Comparison of ENCODE assay signal across 23 cellular contexts in the genomic region with DNA sequence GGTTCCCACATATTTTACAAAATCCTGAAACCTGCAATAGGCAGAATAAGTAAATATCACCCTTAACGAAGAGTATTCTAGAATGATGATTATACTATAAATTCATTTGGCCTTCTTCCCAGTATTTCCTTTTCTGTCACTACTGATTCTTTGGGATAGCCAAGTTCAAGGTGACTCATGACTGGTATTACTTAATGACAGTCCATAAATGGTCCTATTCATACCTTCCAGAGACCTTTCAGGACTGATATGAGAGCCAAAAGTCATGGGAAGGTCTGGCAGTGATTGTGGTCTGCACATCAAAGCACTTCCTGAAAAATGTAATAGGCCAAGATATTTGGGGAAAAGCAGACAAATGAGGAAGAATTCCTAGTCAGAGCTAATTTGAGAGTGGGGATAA.
DNase-seq lines count a peak whose midpoint lies in the region; ATAC-seq and TF ChIP-seq lines count a peak whose summit lies in the region.
"Had no signal": no experiment of that assay in that cellular context is flagged by ENCODE, and none has a peak within 500 bp of the region (broad histone marks: within the 10 kb centered on the region; RNA-seq: fewer than 3 reads in every experiment).

No MANE protein-coding gene starts in this region.

- no peaks in the 10 kb centered on the region for H3K27me3 ChIP-seq in mammary epithelial cell (ENCODE audit: insufficient read depth, low read length)
- H3K27me3 ChIP-seq: MG63 had no signal

- ATAC-seq in HG03442 (IDR thresholded peaks at IDR 0.05; ENCODE audit: unreplicated experiment) (no peak), HG03045 (IDR thresholded peaks at IDR 0.05; ENCODE audit: unreplicated experiment) (no peak)

- no peak overlapping the region for H3K27ac ChIP-seq in mammary epithelial cell (ENCODE audit: insufficient read depth, low read depth, low read length)
- H3K27ac ChIP-seq: 22Rv1; BLaER1 treated with 17β-estradiol and CSF1 and Interleukin-3, amounts not matched to agents 10 nM and 100 nM; HL-60; KMS-11 had no signal

- no peaks in the 10 kb centered on the region for H3K9me3 Mint-ChIP-seq in MCF 10A (ENCODE audit: unreplicated experiment)

- H3K4me2 ChIP-seq in mammary epithelial cell (ENCODE audit: insufficient read depth, low read depth, low read length), result no peak overlapping the region
- H3K4me2 ChIP-seq: KMS-11 had no signal

- H3K36me3 Mint-ChIP-seq in MCF 10A (ENCODE audit: insufficient read depth, unreplicated experiment), result no peaks in the 10 kb centered on the region
- H3K36me3 Mint-ChIP-seq: CD8-positive, alpha-beta memory T cell had no signal

- H3K4me1 ChIP-seq in mammary epithelial cell (ENCODE audit: insufficient read depth, low read length), result no peaks in the 10 kb centered on the region

- H3K4me3 Mint-ChIP-seq in MCF 10A (ENCODE audit: unreplicated experiment), result no peak overlapping the region
- H3K4me3 Mint-ChIP-seq: CD8-positive, alpha-beta memory T cell had no signal

- BruUV-seq in MCF 10A (replicated peaks; lab: Mats Ljungman, UMichigan) (no TSS peak), mammary epithelial cell (replicated peaks; lab: Mats Ljungman, UMichigan) (no TSS peak)

- H4K20me1 ChIP-seq in mammary epithelial cell (ENCODE audit: insufficient read depth, low read length), result no peaks in the 10 kb centered on the region
- H4K20me1 ChIP-seq: BLaER1 treated with 17β-estradiol and CSF1 and Interleukin-3, amounts not matched to agents 10 nM and 100 nM had no signal

- TF ChIP-seq CTCF in MCF 10A (IDR thresholded peaks at IDR 0.05; ENCODE audit: unreplicated experiment) (no peak), mammary epithelial cell (conservative IDR thresholded peaks at IDR 0.05 in 1 of 2, IDR thresholded peaks at IDR 0.05 in 1 of 2; ENCODE audit: extremely low read depth in 1 of 2, insufficient read depth in 1 of 2, low read depth in 1 of 2, low read length in 2 of 2) (no peak), fibroblast of pulmonary artery (IDR thresholded peaks at IDR 0.05; ENCODE audit: low read length, missing control alignments) (no peak)

- DNase-seq in MCF 10A (ENCODE audit: unreplicated experiment) (peak; percentile 47), mammary epithelial cell (no peak), astrocyte of the hippocampus (ENCODE audit: low read depth, low spot score) (peak; percentile 2), fibroblast of pulmonary artery (ENCODE audit: low read depth) (peak; percentile 16), COR-L47 (lab: John Stamatoyannopoulos, UW) (no peak), NCI-H1048 (lab: John Stamatoyannopoulos, UW) (no peak)
- DNase-seq: CD8-positive, alpha-beta memory T cell; DMS79; H7; IMR-90; MG63; NCI-H1417 treated with DMSO at 0.1 percent for 48 hours; NCI-H187; NCI-H446 treated with DMSO at 0.1 percent for 48 hours; NCI-H526 treated with DMSO at 0.1 percent for 48 hours; OCI-M1; Right ventricle myocardium superior had no signal

- no peak overlapping the region for H3K9ac ChIP-seq in mammary epithelial cell (ENCODE audit: insufficient read depth, low read length)
- H3K9ac ChIP-seq: BLaER1 treated with 17β-estradiol and CSF1 and Interleukin-3, amounts not matched to agents 10 nM and 100 nM; KMS-11 had no signal

- no peaks in the 10 kb centered on the region for H3K36me3 ChIP-seq in mammary epithelial cell (ENCODE audit: insufficient read depth, low read length)
- H3K36me3 ChIP-seq: BLaER1 treated with 17β-estradiol and CSF1 and Interleukin-3, amounts not matched to agents 10 nM and 100 nM; MG63 had no signal

- H3K9me3 ChIP-seq in mammary epithelial cell (replicated peaks; ENCODE audit: insufficient read depth, low read length), result no peaks in the 10 kb centered on the region
- H3K9me3 ChIP-seq: MG63 had no signal

- H2AFZ ChIP-seq in mammary epithelial cell (ENCODE audit: low read depth, low read length), result no peak overlapping the region

- CTCF ChIA-PET in MCF 10A (lab: Yijun Ruan, JAX) (no interaction called here), mammary epithelial cell (lab: Charles Lee; ENCODE audit: low non-redundant PET) (no interaction called here)

- WGBS in mammary epithelial cell (ENCODE audit: low coverage, missing lambda C conversion rate), result 59% methylated on average over 1 of the region's 1 CpG

- no peaks in the 10 kb centered on the region for H3K27me3 Mint-ChIP-seq in MCF 10A (ENCODE audit: insufficient read depth, unreplicated experiment)

- POLR2A ChIA-PET in MCF 10A (lab: Yijun Ruan, JAX), result no interaction called here

- dilution Hi-C loops in mammary epithelial cell (cut with HindIII; ENCODE audit: low sequenced_read_pairs), result no loop called here

- in situ Hi-C loops in mammary epithelial cell (cut with MboI; ENCODE audit: low sequenced_read_pairs in 2 of 2), result no loop called here

- no peak overlapping the region for H3K27ac Mint-ChIP-seq in MCF 10A (ENCODE audit: low read depth, unreplicated experiment)
- H3K27ac Mint-ChIP-seq: CD8-positive, alpha-beta memory T cell had no signal

- peaks cover 6% of the 10 kb centered on the region for H3K4me1 Mint-ChIP-seq in MCF 10A (ENCODE audit: insufficient read depth, unreplicated experiment)
- H3K4me1 Mint-ChIP-seq: CD8-positive, alpha-beta memory T cell had no signal

- H3K4me3 ChIP-seq in mammary epithelial cell (replicated peaks in 1 of 3; ENCODE audit: insufficient read depth in 1 of 3, low read depth in 2 of 3, low read length in 3 of 3) (no peak overlapping the region), fibroblast of pulmonary artery (replicated peaks; ENCODE audit: low read depth, low read length) (no peak overlapping the region)
- H3K4me3 ChIP-seq: BLaER1 treated with 17β-estradiol and CSF1 and Interleukin-3, amounts not matched to agents 10 nM and 100 nM; MG63 had no signal

- intact Hi-C loops in MCF 10A (cut with micrococcal nuclease) (no loop called here), mammary epithelial cell (cut with micrococcal nuclease) (no loop called here)

- H3K79me2 ChIP-seq in mammary epithelial cell (ENCODE audit: insufficient read depth, low read length), result no peaks in the 10 kb centered on the region

Comparison
In these comparisons a context has a peak if more than half of its experiments do, and no peak if none do; other contexts are left out.
1. DNase-seq: peak in MCF 10A (single experiment), astrocyte of the hippocampus (single experiment) and fibroblast of pulmonary artery (single experiment); none in mammary epithelial cell (single experiment), COR-L47 (single experiment) and NCI-H1048 (single experiment).